ENCODE assay signal across 20 cellular contexts in genomic region chr1:205792946-205793673, GRCh38. TPM values are rescaled to one million over a fixed set of nuclear protein-coding genes. Genes with fewer than 3 reads are reported as not detected.
DNase-seq lines count a peak whose midpoint lies in the region; ATAC-seq and TF ChIP-seq lines count a peak whose summit lies in the region.
"Had no signal": no experiment of that assay in that cellular context is flagged by ENCODE, and none has a peak within 500 bp of the region (broad histone marks: within the 10 kb centered on the region; RNA-seq: fewer than 3 reads in every experiment).

No MANE protein-coding gene starts in this region.

- no peaks in the 10 kb centered on the region for H3K36me3 ChIP-seq in transverse colon

- WGBS in right cardiac atrium, result 61% methylated on average over 6 of the region's 6 CpGs
- 77 to 88% methylated on average over 3 to 6 of the region's 6 CpGs for WGBS in transverse colon (ENCODE audit: low coverage in 1 of 2), 2 donors

- H3K27ac ChIP-seq in right cardiac atrium (ENCODE audit: low read length), result peak overlapping the region; percentile 28
- peak overlapping the region; percentile 62 for H3K27ac ChIP-seq in substantia nigra (ENCODE audit: low read depth, low read length, poor library complexity, severe bottlenecking)
- no peak overlapping the region for H3K27ac ChIP-seq in transverse colon
- H3K27ac ChIP-seq: foreskin keratinocyte had no signal

- H3K27me3 ChIP-seq in right cardiac atrium (ENCODE audit: control insufficient read depth, insufficient read depth) (no peaks in the 10 kb centered on the region), transverse colon (no peaks in the 10 kb centered on the region)
- H3K27me3 ChIP-seq: foreskin keratinocyte, MG63 had no signal

- peak in 1 of 3 donors; percentile 24 for DNase-seq in right cardiac atrium
- DNase-seq in left ventricle myocardium superior, result no peak
- peak; percentile 49 for DNase-seq in ecto neural progenitor cell (ENCODE audit: low spot score)
- no peak for DNase-seq in substantia nigra (lab: John Stamatoyannopoulos, UW)
- no peak for DNase-seq in transverse colon
- DNase-seq: activated CD8-positive, alpha-beta T cell treated with anti-CD3 and anti-CD28 coated beads for 36 hours; CD8-positive, alpha-beta T cell; DMS79; foreskin keratinocyte; GOT3; kidney glomerular epithelial cell; mesendoderm; MG63; NCI-H1436 treated with DMSO at 0.1 percent for 48 hours had no signal

- TF ChIP-seq CTCF in transverse colon (IDR thresholded peaks at IDR 0.05), result no peak

- H3K9me3 ChIP-seq in right cardiac atrium (ENCODE audit: control insufficient read depth, low read length) (no peaks in the 10 kb centered on the region), transverse colon (no peaks in the 10 kb centered on the region)
- H3K9me3 ChIP-seq: MG63 had no signal

- TF ChIP-seq EP300 in transverse colon (IDR thresholded peaks at IDR 0.05; ENCODE audit: low read depth), result no peak

- H3K4me3 ChIP-seq in right cardiac atrium (ENCODE audit: low read length) (no peak overlapping the region), transverse colon (no peak overlapping the region)
- H3K4me3 ChIP-seq: MG63 had no signal

- no peak for TF ChIP-seq POLR2A in transverse colon (IDR thresholded peaks at IDR 0.05)

- in situ Hi-C loops in transverse colon (cut with MboI; ENCODE audit: low pct_ligation_motif_present in 1 of 4, low pct_unique_long_range_greater_than_20kb in 1 of 4, low sequenced_read_pairs in 3 of 4), result loop anchor here (10.0 to 25.0 kb wide), 5 partner anchors 119 to 319 kb away; partner anchors contain the start of gene AVPR1B (in 4 of the 4)

- ATAC-seq in right cardiac atrium (no peak), left ventricle myocardium superior (no peak), HG02852 (IDR thresholded peaks at IDR 0.05; ENCODE audit: unreplicated experiment) (peak; percentile 31), HG03571 (IDR thresholded peaks at IDR 0.05; ENCODE audit: unreplicated experiment) (no peak), GM18909 (IDR thresholded peaks at IDR 0.05; ENCODE audit: poor library complexity, unreplicated experiment) (no peak)
- ATAC-seq: activated CD8-positive, alpha-beta T cell treated with anti-CD3 and anti-CD28 coated beads for 36 hours; CD8-positive, alpha-beta T cell; foreskin keratinocyte had no signal

- H3K4me1 ChIP-seq in right cardiac atrium (ENCODE audit: control insufficient read depth, insufficient read depth, low read length) (no peaks in the 10 kb centered on the region), transverse colon (no peaks in the 10 kb centered on the region)
- H3K4me1 ChIP-seq: foreskin keratinocyte had no signal

- intact Hi-C loops in right cardiac atrium (cut with DNase I) (loop anchor here (5.0 to 10.0 kb wide), 4 partner anchors 122 to 184 kb away; no protein-coding TSS in a partner anchor), left ventricle myocardium superior (cut with micrococcal nuclease) (loop anchor here (5.0 to 10.0 kb wide), 3 partner anchors 114 to 314 kb away; no protein-coding TSS in a partner anchor), transverse colon (cut with DNase I; ENCODE audit: low total_unique reads) (no loop called here)

RNA-seq across cellular contexts. Expression of gene RAB29, which starts 17.8 kb away (rescaled TPM):
- 10 to 100 TPM; 19.3 to 24.8 (median 21.4) TPM for total RNA-seq in right cardiac atrium
- polyA plus RNA-seq in right cardiac atrium, result 10.6 TPM
- 14.5 TPM for total RNA-seq in left ventricle myocardium superior
- 10 to 100 TPM in 2 of 4 donors, 1 to 10 TPM in 2; 1.1 to 13.9 (median 10.2) TPM for total RNA-seq in transverse colon

RNA-seq across cellular contexts. Expression of gene SLC41A1, which starts 19.9 kb away (rescaled TPM):
- total RNA-seq in right cardiac atrium (100 to 1,000 TPM; 235 to 420 (median 330) TPM), left ventricle myocardium superior (511 TPM), transverse colon (1 to 10 TPM; 5.1 to 7.0 (median 5.6) TPM)
- polyA plus RNA-seq in right cardiac atrium, result 187 TPM

RNA-seq across cellular contexts. Expression of gene NUCKS1, which starts 43.1 kb away (rescaled TPM):
- total RNA-seq in right cardiac atrium, result 100 to 1,000 TPM; 224 to 277 (median 251) TPM
- 89.9 TPM for polyA plus RNA-seq in right cardiac atrium
- 202 TPM for total RNA-seq in left ventricle myocardium superior
- 10 to 100 TPM; 21.7 to 45.7 (median 35.1) TPM for total RNA-seq in transverse colon

RNA-seq across cellular contexts. Expression of gene PM20D1, which starts 56.8 kb away (rescaled TPM):
- total RNA-seq in right cardiac atrium (1 to 10 TPM in 3 of 4 donors, under 1 TPM in 1; 0.64 to 2.2 (median 1.6) TPM), left ventricle myocardium superior (1.6 TPM), transverse colon (not detected)
- 1.0 TPM for polyA plus RNA-seq in right cardiac atrium
- total RNA-seq: bronchial epithelial cell, foreskin keratinocyte, SK-MEL-5 had no signal
- polyA plus RNA-seq: foreskin keratinocyte, neural cell had no signal

Comparison
In these comparisons a context has a peak if more than half of its experiments do, and no peak if none do; other contexts are left out.
1. H3K27ac ChIP-seq: peak in right cardiac atrium (single experiment) and substantia nigra (single experiment); none in transverse colon (0 of 4).
2. RNA of gene SLC41A1, which starts 19.9 kb away (total RNA-seq): 511 TPM in left ventricle myocardium superior (single experiment) and 235 to 420 TPM in right cardiac atrium; 5.1 to 7.0 TPM in transverse colon; every median in the first group is over 10 times any median in the second.